Comparison of ENCODE assay signal across 8 cellular contexts in the genomic region with DNA sequence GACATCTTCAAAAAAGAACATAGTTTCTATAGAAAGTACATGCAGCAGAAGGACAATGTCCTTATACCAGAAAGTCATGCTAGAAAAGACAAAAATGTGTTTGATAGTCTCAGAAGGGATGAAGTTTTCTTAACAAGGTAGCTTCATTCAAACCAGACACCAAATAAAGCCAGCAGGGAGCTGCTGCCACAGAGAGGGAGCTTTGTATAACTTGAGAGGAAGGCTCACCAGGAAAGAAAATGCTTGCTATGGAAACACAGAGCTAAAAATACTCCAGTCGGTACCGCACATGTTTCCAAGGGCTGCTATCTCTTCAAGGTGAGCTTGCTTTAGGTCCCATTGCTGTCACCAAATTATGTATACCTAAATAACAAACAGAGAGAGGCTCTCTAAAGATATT.
DNase-seq lines count a peak whose midpoint lies in the region; ATAC-seq and TF ChIP-seq lines count a peak whose summit lies in the region.

No MANE protein-coding gene starts in this region.

- TF ChIP-seq CTCF in RWPE1 (conservative IDR thresholded peaks at IDR 0.05; ENCODE audit: low read depth): no peak

- CTCF ChIA-PET in RWPE1 (lab: Yijun Ruan, JAX): no interaction called here

- H3K9me3 Mint-ChIP-seq in activated CD4-positive, alpha-beta T cell treated with anti-CD3 and anti-CD28 coated beads, Interleukin-2, amount 10 ng/mL, durations not matched to agents 24 days and 14 days: no peaks in the 10 kb centered on the region

- H3K27ac Mint-ChIP-seq in activated CD4-positive, alpha-beta T cell treated with anti-CD3 and anti-CD28 coated beads, Interleukin-2, amount 10 ng/mL, durations not matched to agents 24 days and 14 days: peak overlapping the region; percentile 5

- H3K27ac ChIP-seq in skin epidermis (peak overlapping the region in 12 of 21 experiments; percentile 3 to 77 (median 36)), RWPE1 (no peak overlapping the region)

- H3K4me3 Mint-ChIP-seq in activated CD4-positive, alpha-beta T cell treated with anti-CD3 and anti-CD28 coated beads, Interleukin-2, amount 10 ng/mL, durations not matched to agents 24 days and 14 days: peak overlapping the region; percentile 47

- POLR2A ChIA-PET in RWPE1 (lab: Yijun Ruan, JAX; ENCODE audit: low non-redundant PET): no interaction called here

- H3K36me3 Mint-ChIP-seq in activated CD4-positive, alpha-beta T cell treated with anti-CD3 and anti-CD28 coated beads, Interleukin-2, amount 10 ng/mL, durations not matched to agents 24 days and 14 days (ENCODE audit: low read depth): no peaks in the 10 kb centered on the region

- peak overlapping the region in 1 of 7 experiments; percentile 16 for H3K4me3 ChIP-seq in skin epidermis

- no peaks in the 10 kb centered on the region for H3K27me3 Mint-ChIP-seq in activated CD4-positive, alpha-beta T cell treated with anti-CD3 and anti-CD28 coated beads, Interleukin-2, amount 10 ng/mL, durations not matched to agents 24 days and 14 days

- no peak for DNase-seq in activated CD4-positive, alpha-beta T cell treated with anti-CD3 and anti-CD28 coated beads, Interleukin-2, amount 10 ng/mL, durations not matched to agents 24 days and 14 days
- DNase-seq in activated CD4-positive, alpha-beta T cell treated with anti-CD3 and anti-CD28 coated beads, Interleukin-2, amount 50 U/mL, for 4 hours: no peak
- DNase-seq in astrocyte of the hippocampus (ENCODE audit: low read depth, low spot score) (peak; percentile 11), RWPE1 (ENCODE audit: low spot score) (no peak), NCI-H1694 treated with DMSO at 0.1 percent for 48 hours (lab: John Stamatoyannopoulos, UW) (no peak)
- DNase-seq in stimulated activated naive CD4-positive, alpha-beta T cell (lab: John Stamatoyannopoulos, UW): no peak

- H3K4me1 Mint-ChIP-seq in activated CD4-positive, alpha-beta T cell treated with anti-CD3 and anti-CD28 coated beads, Interleukin-2, amount 10 ng/mL, durations not matched to agents 24 days and 14 days: peaks cover 6% of the 10 kb centered on the region

- peak; percentile 32 for ATAC-seq in HG03196 (IDR thresholded peaks at IDR 0.05; ENCODE audit: unreplicated experiment)

- intact Hi-C loops in activated CD4-positive, alpha-beta T cell treated with anti-CD3 and anti-CD28 coated beads, Interleukin-2, amount 10 ng/mL, durations not matched to agents 24 days and 14 days (cut with micrococcal nuclease): no loop called here
